10 cellular contexts compared by ENCODE assay signal in genomic region chr3:99818818-99819217, GRCh38. TPM values are rescaled to one million over a fixed set of nuclear protein-coding genes. Genes with fewer than 3 reads are reported as not detected.
DNase-seq lines count a peak whose midpoint lies in the region; ATAC-seq, FAIRE-seq and TF ChIP-seq lines count a peak whose summit lies in the region.
"Had no signal": no experiment of that assay in that cellular context is flagged by ENCODE, and none has a peak within 500 bp of the region (broad histone marks: within the 10 kb centered on the region; RNA-seq: fewer than 3 reads in every experiment).

No MANE protein-coding gene starts in this region.

- FAIRE-seq in bronchial epithelial cell (lab: Jason Lieb, UNC) (no peak), HTR-8/SVneo (lab: Jason Lieb, UNC) (no peak)

- POLR2A ChIA-PET in CD8-positive, alpha-beta T cell (lab: Charles Lee) = interaction anchor here (1.2 kb wide), 1 partner anchor 11 kb away, joined by 3 read pairs; no protein-coding TSS in a partner anchor

- intact Hi-C loops in CD8-positive, alpha-beta T cell (cut with DNase I, micrococcal nuclease) = loop anchor here (2.0 to 10.0 kb wide), 7 partner anchors 58 to 1997 kb away; partner anchors contain the start of genes CLDND1 (in 2 of the 2), CPOX (in 1 of the 2), CRYBG3 (in 1 of the 2) and DCBLD2 (in 1 of the 2)

- no peaks in the 10 kb centered on the region for H3K27me3 Mint-ChIP-seq in CD8-positive, alpha-beta T cell (ENCODE audit: low read depth)
- H3K27me3 Mint-ChIP-seq in nephron (ENCODE audit: low read depth) = peaks cover 3% of the 10 kb centered on the region

- peak overlapping the region; percentile 55 for H3K4me3 ChIP-seq in CD8-positive, alpha-beta T cell (ENCODE audit: low read depth, low read length)
- peak overlapping the region; percentile 70 for H3K4me3 ChIP-seq in Karpas-422 (ENCODE audit: low read length)
- no peak overlapping the region for H3K4me3 ChIP-seq in bronchial epithelial cell (ENCODE audit: low read depth, low read length)

- no peaks in the 10 kb centered on the region for H3K9me3 ChIP-seq in CD8-positive, alpha-beta T cell (ENCODE audit: low read length)
- H3K9me3 ChIP-seq in Karpas-422 (ENCODE audit: low read length) = no peaks in the 10 kb centered on the region
- H3K9me3 ChIP-seq: heart right ventricle had no signal

- TF ChIP-seq CTCF in CD8-positive, alpha-beta T cell (IDR thresholded peaks at IDR 0.05) = no peak
- no peak for TF ChIP-seq CTCF in bronchial epithelial cell (IDR thresholded peaks at IDR 0.05; ENCODE audit: insufficient read depth, low read length, severe bottlenecking)
- TF ChIP-seq CTCF in nephron (IDR thresholded peaks at IDR 0.05; ENCODE audit: unreplicated experiment in 3 of 3) = no peak

- peaks cover 11% of the 10 kb centered on the region for H3K36me3 Mint-ChIP-seq in CD8-positive, alpha-beta T cell
- H3K36me3 Mint-ChIP-seq in nephron (ENCODE audit: low read depth) = no peaks in the 10 kb centered on the region

- peak overlapping the region; percentile 96 for H3K4me3 Mint-ChIP-seq in CD8-positive, alpha-beta T cell
- H3K4me3 Mint-ChIP-seq in nephron = peak overlapping the region; percentile 89 to 98 (median 93)

- peak overlapping the region; percentile 70 for H3K9ac ChIP-seq in Karpas-422 (ENCODE audit: low read length)

- CTCF ChIA-PET in CD8-positive, alpha-beta T cell (lab: Charles Lee) = interaction anchor here (2.1 kb wide), 1 partner anchor 10 kb away, joined by 14 read pairs; no protein-coding TSS in a partner anchor

- H3K27me3 ChIP-seq in CD8-positive, alpha-beta T cell (ENCODE audit: insufficient read depth, low read length) = no peaks in the 10 kb centered on the region
- H3K27me3 ChIP-seq in Karpas-422 (ENCODE audit: low read length) (no peaks in the 10 kb centered on the region), bronchial epithelial cell (ENCODE audit: control insufficient read depth, insufficient read depth, low read length) (no peaks in the 10 kb centered on the region)
- H3K27me3 ChIP-seq: heart right ventricle had no signal

- peak overlapping the region; percentile 87 for H3K4me2 ChIP-seq in Karpas-422 (ENCODE audit: low read depth, low read length, poor library complexity, severe bottlenecking)

- H3K4me1 Mint-ChIP-seq in CD8-positive, alpha-beta T cell (ENCODE audit: low read depth) = peaks cover 46% of the 10 kb centered on the region
- peaks cover 27% of the 10 kb centered on the region for H3K4me1 Mint-ChIP-seq in nephron

- no peak overlapping the region for H2AFZ ChIP-seq in Karpas-422 (ENCODE audit: low read length)

- H3K9me3 Mint-ChIP-seq in CD8-positive, alpha-beta T cell = no peaks in the 10 kb centered on the region
- H3K9me3 Mint-ChIP-seq in nephron = no peaks in the 10 kb centered on the region

- H3K4me1 ChIP-seq in CD8-positive, alpha-beta T cell (ENCODE audit: insufficient read depth, low read length) = peaks cover 20% of the 10 kb centered on the region
- H3K4me1 ChIP-seq in Karpas-422 (ENCODE audit: low read length) = peaks cover 24% of the 10 kb centered on the region

- peak overlapping the region; percentile 100 for H3K27ac Mint-ChIP-seq in CD8-positive, alpha-beta T cell
- H3K27ac Mint-ChIP-seq in nephron = peak overlapping the region in 2 of 3 experiments; percentile 99 to 100

- H3K27ac ChIP-seq in CD8-positive, alpha-beta T cell (ENCODE audit: low read depth, low read length) = no peak overlapping the region
- no peak overlapping the region for H3K27ac ChIP-seq in Karpas-422 (ENCODE audit: low read length)

- H4K20me1 ChIP-seq in Karpas-422 (ENCODE audit: insufficient read depth, low read depth, low read length) = 0 out of 2 replicates have a peak, but pooled peaks cover 6% of the 10 kb centered on the region

- H3K9me2 ChIP-seq in Karpas-422 (replicated peaks; ENCODE audit: insufficient read depth, low read length) = no peaks in the 10 kb centered on the region

- ATAC-seq in CD8-positive, alpha-beta T cell = no peak
- ATAC-seq in HG02852 (IDR thresholded peaks at IDR 0.05; ENCODE audit: unreplicated experiment) (no peak), GM19328 (IDR thresholded peaks at IDR 0.05; ENCODE audit: unreplicated experiment) (no peak), GM18517 (IDR thresholded peaks at IDR 0.05; ENCODE audit: unreplicated experiment) (no peak)

- no peak for DNase-seq in CD8-positive, alpha-beta T cell
- DNase-seq in Karpas-422 (no peak), bronchial epithelial cell (ENCODE audit: low read depth) (peak; percentile 3), HTR-8/SVneo (ENCODE audit: insufficient read length, low spot score) (no peak)
- DNase-seq: heart right ventricle, substantia nigra had no signal

- peaks cover 49% of the 10 kb centered on the region for H3K79me2 ChIP-seq in Karpas-422 (ENCODE audit: low read length)

- no peaks in the 10 kb centered on the region for H3K36me3 ChIP-seq in CD8-positive, alpha-beta T cell (ENCODE audit: insufficient read depth, low read length)
- H3K36me3 ChIP-seq in Karpas-422 (ENCODE audit: insufficient read depth, low read length) (no peaks in the 10 kb centered on the region), bronchial epithelial cell (ENCODE audit: control insufficient read depth, insufficient read depth, low read length) (no peaks in the 10 kb centered on the region)
- H3K36me3 ChIP-seq: heart right ventricle had no signal

RNA-seq across cellular contexts. Expression of gene CMSS1, which starts 1.2 kb away (rescaled TPM):
- total RNA-seq in CD8-positive, alpha-beta T cell = 10 to 100 TPM in 1 of 2 experiments, 1 to 10 TPM in 1; 9.0 to 13.7 TPM
- total RNA-seq in Karpas-422 (2014; rRNA removed; shearing (Covaris generic); ENCODE audit: low replicate concordance) = 32.6 and 41.6 TPM in 2 replicates
- total RNA-seq in bronchial epithelial cell = 15.9 and 21.3 TPM in 2 replicates
